In genomic region chr20:45953672-45954071, GRCh38 we compare ENCODE assay signal across 21 cellular contexts. TPM values are rescaled to one million over a fixed set of nuclear protein-coding genes. Genes with fewer than 3 reads are reported as not detected.
"Had no signal": no experiment of that assay in that cellular context is flagged by ENCODE, and none has a peak within 500 bp of the region (broad histone marks: within the 10 kb centered on the region; RNA-seq: fewer than 3 reads in every experiment).

No MANE protein-coding gene starts in this region.

- FAIRE-seq: bronchial epithelial cell, urothelium cell line had no signal

- H3K4me3 Mint-ChIP-seq: activated CD4-positive, alpha-beta T cell treated with anti-CD3 and anti-CD28 coated beads, Interleukin-2, amount 10 ng/mL, durations not matched to agents 7 days and 5 days; activated naive CD8-positive, alpha-beta T cell treated with anti-CD3 and anti-CD28 coated beads, Interleukin-2, amount 50 U/mL, for 24 hours; natural killer cell; stimulated activated memory B cell treated with anti-CD40 and anti-IgM and Interleukin-4, amounts not matched to agents 10 μg/mL and 1 μg/mL and 100 μg/mL, for 72 hours; T-cell had no signal

- H3K27ac Mint-ChIP-seq: activated CD4-positive, alpha-beta T cell treated with anti-CD3 and anti-CD28 coated beads, Interleukin-2, amount 10 ng/mL, durations not matched to agents 7 days and 5 days; activated naive CD8-positive, alpha-beta T cell treated with anti-CD3 and anti-CD28 coated beads, Interleukin-2, amount 50 U/mL, for 24 hours; natural killer cell; stimulated activated memory B cell treated with anti-CD40 and anti-IgM and Interleukin-4, amounts not matched to agents 10 μg/mL and 1 μg/mL and 100 μg/mL, for 72 hours; T-cell had no signal

- H3K4me1 Mint-ChIP-seq: activated CD4-positive, alpha-beta T cell treated with anti-CD3 and anti-CD28 coated beads, Interleukin-2, amount 10 ng/mL, durations not matched to agents 7 days and 5 days; activated naive CD8-positive, alpha-beta T cell treated with anti-CD3 and anti-CD28 coated beads, Interleukin-2, amount 50 U/mL, for 24 hours had no signal

- DNase-seq: activated CD4-positive, alpha-beta T cell treated with anti-CD3 and anti-CD28 coated beads, Interleukin-2, amount 10 ng/mL, durations not matched to agents 7 days and 5 days; activated CD8-positive, alpha-beta memory T cell treated with anti-CD3 and anti-CD28 coated beads for 24 hours; activated naive CD4-positive, alpha-beta T cell; activated naive CD8-positive, alpha-beta T cell treated with anti-CD3 and anti-CD28 coated beads, Interleukin-2, amount 50 U/mL, for 24 hours; islet precursor cell; left lung; mesendoderm; natural killer cell; occipital lobe; stimulated activated CD4-positive, alpha-beta T cell treated with anti-CD3 and anti-CD28 coated beads, Interleukin-1b, Interleukin-23, amount 100 ng/mL, for 48 hours; T-cell; T-helper 9 cell; thyroid gland had no signal

- H3K4me1 ChIP-seq: ascending aorta, gastroesophageal sphincter, left lung, psoas muscle had no signal

- H3K27ac ChIP-seq: ascending aorta, left lung, psoas muscle, thyroid gland had no signal

- H3K27me3 Mint-ChIP-seq: activated CD4-positive, alpha-beta T cell treated with anti-CD3 and anti-CD28 coated beads, Interleukin-2, amount 10 ng/mL, durations not matched to agents 7 days and 5 days; activated naive CD8-positive, alpha-beta T cell treated with anti-CD3 and anti-CD28 coated beads, Interleukin-2, amount 50 U/mL, for 24 hours; stimulated activated memory B cell treated with anti-CD40 and anti-IgM and Interleukin-4, amounts not matched to agents 10 μg/mL and 1 μg/mL and 100 μg/mL, for 72 hours; T-cell had no signal

- H3K4me3 ChIP-seq: ascending aorta, dorsolateral prefrontal cortex, gastroesophageal sphincter, left lung, psoas muscle, thyroid gland had no signal

- H3K9me3 Mint-ChIP-seq: activated CD4-positive, alpha-beta T cell treated with anti-CD3 and anti-CD28 coated beads, Interleukin-2, amount 10 ng/mL, durations not matched to agents 7 days and 5 days; activated naive CD8-positive, alpha-beta T cell treated with anti-CD3 and anti-CD28 coated beads, Interleukin-2, amount 50 U/mL, for 24 hours; natural killer cell; stimulated activated memory B cell treated with anti-CD40 and anti-IgM and Interleukin-4, amounts not matched to agents 10 μg/mL and 1 μg/mL and 100 μg/mL, for 72 hours; T-cell had no signal

- H3K27me3 ChIP-seq: ascending aorta, dorsolateral prefrontal cortex, gastroesophageal sphincter, left lung, thyroid gland had no signal

- H3K9me3 ChIP-seq: ascending aorta, gastroesophageal sphincter, left lung, psoas muscle, thyroid gland had no signal

- ATAC-seq: activated naive CD8-positive, alpha-beta T cell treated with anti-CD3 and anti-CD28 coated beads, Interleukin-2, amount 50 U/mL, for 24 hours; gastroesophageal sphincter; left lung; natural killer cell; sciatic nerve; stimulated activated memory B cell treated with anti-CD40 and anti-IgM and Interleukin-4, amounts not matched to agents 10 μg/mL and 1 μg/mL and 100 μg/mL, for 72 hours; T-cell had no signal

RNA-seq across cellular contexts. Expression of gene MMP9, which starts 55.0 kb away (rescaled TPM):
- total RNA-seq: activated CD4-positive, alpha-beta T cell treated with anti-CD3 and anti-CD28 coated beads, Interleukin-2, amount 10 ng/mL, durations not matched to agents 7 days and 5 days; ascending aorta; occipital lobe had no signal
